20 cellular contexts compared by ENCODE assay signal in genomic region chr12:90989617-90990232, GRCh38. TPM values are rescaled to one million over a fixed set of nuclear protein-coding genes. Genes with fewer than 3 reads are reported as not detected.
DNase-seq lines count a peak whose midpoint lies in the region; ATAC-seq and TF ChIP-seq lines count a peak whose summit lies in the region.
"Had no signal": no experiment of that assay in that cellular context is flagged by ENCODE, and none has a peak within 500 bp of the region (broad histone marks: within the 10 kb centered on the region; RNA-seq: fewer than 3 reads in every experiment).

No MANE protein-coding gene starts in this region.

- H3K9me3 ChIP-seq in adipocyte (ENCODE audit: control insufficient read depth, low read length) (peaks cover 6% of the 10 kb centered on the region), left ventricle myocardium inferior (replicated peaks) (peaks cover 7% of the 10 kb centered on the region), osteoblast (ENCODE audit: low read depth, low read length) (peaks cover 5% of the 10 kb centered on the region), Karpas-422 (ENCODE audit: low read length) (no peaks in the 10 kb centered on the region)
- H3K9me3 ChIP-seq in CD4-positive, alpha-beta memory T cell (ENCODE audit: control insufficient read depth in 1 of 2, low read length in 2 of 2), result no peaks in the 10 kb centered on the region
- H3K9me3 ChIP-seq: A549, BE2C had no signal

- H3K27ac Mint-ChIP-seq in CD4-positive, alpha-beta memory T cell, result no peak overlapping the region
- H3K27ac Mint-ChIP-seq: CD8-positive, alpha-beta T cell; H9 had no signal

- H3K4me3 Mint-ChIP-seq in CD4-positive, alpha-beta memory T cell, result no peak overlapping the region
- H3K4me3 Mint-ChIP-seq: CD8-positive, alpha-beta T cell; H9 had no signal

- intact Hi-C loops in left ventricle myocardium inferior (cut with micrococcal nuclease), result no loop called here
- intact Hi-C loops in CD4-positive, alpha-beta memory T cell (cut with micrococcal nuclease), result no loop called here

- H3K9ac ChIP-seq in adipocyte (ENCODE audit: low read length) (no peak overlapping the region), Karpas-422 (ENCODE audit: low read length) (no peak overlapping the region)

- H3K36me3 ChIP-seq in adipocyte (ENCODE audit: control insufficient read depth, insufficient read depth, low read length, severe bottlenecking), result no peaks in the 10 kb centered on the region
- H3K36me3 ChIP-seq in left ventricle myocardium inferior, result no peaks in the 10 kb centered on the region
- no peaks in the 10 kb centered on the region for H3K36me3 ChIP-seq in osteoblast (ENCODE audit: insufficient read depth, low read length)
- H3K36me3 ChIP-seq in Karpas-422 (ENCODE audit: insufficient read depth, low read length), result no peaks in the 10 kb centered on the region
- no peaks in the 10 kb centered on the region for H3K36me3 ChIP-seq in CD4-positive, alpha-beta memory T cell (ENCODE audit: insufficient read depth, low read length)
- H3K36me3 ChIP-seq: BE2C had no signal

- H3K4me1 ChIP-seq in adipocyte (ENCODE audit: control insufficient read depth, insufficient read depth, low read length), result peaks cover 19% of the 10 kb centered on the region
- no peaks in the 10 kb centered on the region for H3K4me1 ChIP-seq in left ventricle myocardium inferior
- H3K4me1 ChIP-seq in osteoblast (ENCODE audit: insufficient read depth, low read length), result peaks cover 5% of the 10 kb centered on the region
- H3K4me1 ChIP-seq in Karpas-422 (ENCODE audit: low read length), result no peaks in the 10 kb centered on the region
- H3K4me1 ChIP-seq in CD4-positive, alpha-beta memory T cell (ENCODE audit: insufficient read depth, low read length), result no peaks in the 10 kb centered on the region
- H3K4me1 ChIP-seq: A549 had no signal

- ATAC-seq in HG03039 (IDR thresholded peaks at IDR 0.05; ENCODE audit: unreplicated experiment) (no peak), HG03045 (IDR thresholded peaks at IDR 0.05; ENCODE audit: unreplicated experiment) (no peak)
- ATAC-seq: A549; CD8-positive, alpha-beta T cell had no signal

- H3K27me3 ChIP-seq in adipocyte (replicated peaks; ENCODE audit: control insufficient read depth, insufficient read depth, low read length), result no peaks in the 10 kb centered on the region
- no peaks in the 10 kb centered on the region for H3K27me3 ChIP-seq in left ventricle myocardium inferior (ENCODE audit: low read depth)
- no peaks in the 10 kb centered on the region for H3K27me3 ChIP-seq in osteoblast (ENCODE audit: insufficient read depth, low read length)
- no peaks in the 10 kb centered on the region for H3K27me3 ChIP-seq in Karpas-422 (ENCODE audit: low read length)
- no peaks in the 10 kb centered on the region for H3K27me3 ChIP-seq in CD4-positive, alpha-beta memory T cell (ENCODE audit: insufficient read depth, low read length)
- H3K27me3 ChIP-seq: BE2C had no signal

- H3K9me2 ChIP-seq in Karpas-422 (replicated peaks; ENCODE audit: insufficient read depth, low read length), result no peaks in the 10 kb centered on the region

- TF ChIP-seq CTCF in fibroblast of the aortic adventitia (IDR thresholded peaks at IDR 0.05; ENCODE audit: insufficient read depth, low read length) (no peak), left ventricle myocardium inferior (IDR thresholded peaks at IDR 0.05; ENCODE audit: borderline replicate concordance) (no peak), osteoblast (IDR thresholded peaks at IDR 0.05; ENCODE audit: extremely low read depth, low read depth, low read length) (no peak)

- H3K9me3 Mint-ChIP-seq in CD4-positive, alpha-beta memory T cell, result no peaks in the 10 kb centered on the region
- H3K9me3 Mint-ChIP-seq: CD8-positive, alpha-beta T cell had no signal

- peak overlapping the region; percentile 53 for H3K4me3 ChIP-seq in adipocyte (ENCODE audit: low read length)
- H3K4me3 ChIP-seq in fibroblast of the aortic adventitia (ENCODE audit: low read depth, low read length), result no peak overlapping the region
- no peak overlapping the region for H3K4me3 ChIP-seq in left ventricle myocardium inferior
- H3K4me3 ChIP-seq in osteoblast (ENCODE audit: insufficient read depth, low read length), result no peak overlapping the region
- no peak overlapping the region for H3K4me3 ChIP-seq in Karpas-422 (ENCODE audit: low read length)
- H3K4me3 ChIP-seq in CD4-positive, alpha-beta memory T cell (ENCODE audit: low read length in 2 of 2), result no peak overlapping the region
- H3K4me3 ChIP-seq: A549 had no signal

- DNase-seq in adipocyte (ENCODE audit: low read depth) (no peak), fibroblast of the aortic adventitia (ENCODE audit: low read depth) (peak; percentile 47), left ventricle myocardium inferior (no peak), osteoblast (ENCODE audit: insufficient read length, low spot score, missing footprints) (peak; percentile 25), Karpas-422 (no peak)
- DNase-seq in CD4-positive, alpha-beta memory T cell, result no peak
- DNase-seq: BE2C; CD8-positive, alpha-beta T cell; COR-L47; DMS153; DMS79 treated with DMSO at 0.1 percent for 48 hours; EL; GOT3; H9 had no signal

- POLR2A ChIA-PET in CD4-positive, alpha-beta memory T cell (lab: Charles Lee; ENCODE audit: partially characterized antibody), result no interaction called here

- H3K4me1 Mint-ChIP-seq in CD4-positive, alpha-beta memory T cell, result no peaks in the 10 kb centered on the region

- H3K27ac ChIP-seq in left ventricle myocardium inferior (replicated peaks) (peak overlapping the region; percentile 60), osteoblast (ENCODE audit: low read depth, low read length) (no peak overlapping the region), Karpas-422 (ENCODE audit: low read length) (no peak overlapping the region)
- H3K27ac ChIP-seq in CD4-positive, alpha-beta memory T cell (ENCODE audit: low read depth, low read length), result no peak overlapping the region
- H3K27ac ChIP-seq: A549, C4-2B, HL-60 had no signal

- no peaks in the 10 kb centered on the region for H3K36me3 Mint-ChIP-seq in CD4-positive, alpha-beta memory T cell
- H3K36me3 Mint-ChIP-seq: CD8-positive, alpha-beta T cell had no signal

- H2AFZ ChIP-seq in osteoblast (ENCODE audit: low read length) (peak overlapping the region; percentile 28), Karpas-422 (ENCODE audit: low read length) (no peak overlapping the region)

- no peaks in the 10 kb centered on the region for H4K20me1 ChIP-seq in osteoblast (ENCODE audit: insufficient read depth, low read length)
- H4K20me1 ChIP-seq in Karpas-422 (ENCODE audit: insufficient read depth, low read depth, low read length), result no peaks in the 10 kb centered on the region

- H3K79me2 ChIP-seq in osteoblast (ENCODE audit: insufficient read depth, low read length), result no peaks in the 10 kb centered on the region
- no peaks in the 10 kb centered on the region for H3K79me2 ChIP-seq in Karpas-422 (ENCODE audit: low read length)

- CTCF ChIA-PET in CD4-positive, alpha-beta memory T cell (lab: Charles Lee; ENCODE audit: partially characterized antibody), result interaction anchor here (0.6 kb wide), 1 partner anchor 76 kb away, joined by 3 read pairs; no protein-coding TSS in a partner anchor

- no peaks in the 10 kb centered on the region for H3K27me3 Mint-ChIP-seq in CD4-positive, alpha-beta memory T cell

- H3K4me2 ChIP-seq in osteoblast (ENCODE audit: insufficient read depth, low read length) (peak overlapping the region; percentile 15), Karpas-422 (ENCODE audit: low read depth, low read length, poor library complexity, severe bottlenecking) (no peak overlapping the region)
- H3K4me2 ChIP-seq: A549 had no signal

RNA-seq across cellular contexts. Expression of gene EPYC, which starts 15.0 kb away (rescaled TPM):
- total RNA-seq in fibroblast of the aortic adventitia (ENCODE audit: low replicate concordance) (not detected in 2 replicates), left ventricle myocardium inferior (not detected), osteoblast (1.8 TPM in 2 replicates)
- not detected in 2 replicates for total RNA-seq in Karpas-422 (2014; rRNA removed; shearing (Covaris generic); ENCODE audit: low replicate concordance)
- not detected for total RNA-seq in CD4-positive, alpha-beta memory T cell
- not detected for polyA plus RNA-seq in CD4-positive, alpha-beta memory T cell
- total RNA-seq: CD8-positive, alpha-beta T cell; H9 had no signal
- polyA plus RNA-seq: A549 had no signal

RNA-seq across cellular contexts. Expression of gene CCER1, which starts 34.7 kb away (rescaled TPM):
- total RNA-seq in fibroblast of the aortic adventitia (ENCODE audit: low replicate concordance) (not detected in 2 replicates), left ventricle myocardium inferior (not detected), osteoblast (not detected in 2 replicates)
- not detected in 2 replicates for total RNA-seq in Karpas-422 (2014; rRNA removed; shearing (Covaris generic); ENCODE audit: low replicate concordance)
- total RNA-seq in CD4-positive, alpha-beta memory T cell, result not detected
- not detected for polyA plus RNA-seq in CD4-positive, alpha-beta memory T cell
- total RNA-seq: CD8-positive, alpha-beta T cell; H9 had no signal
- polyA plus RNA-seq: A549, AG04450 had no signal

Comparison
In these comparisons a context has a peak if more than half of its experiments do, and no peak if none do; other contexts are left out.
1. DNase-seq: peak in fibroblast of the aortic adventitia (single experiment) and osteoblast (single experiment); none in adipocyte (single experiment), left ventricle myocardium inferior (single experiment), Karpas-422 (single experiment) and CD4-positive, alpha-beta memory T cell (0 of 5).